Comparison of ENCODE assay signal across 29 cellular contexts in genomic region chr3:172021859-172022258, GRCh38. TPM values are rescaled to one million over a fixed set of nuclear protein-coding genes. Genes with fewer than 3 reads are reported as not detected.
DNase-seq lines count a peak whose midpoint lies in the region; ATAC-seq, FAIRE-seq and TF ChIP-seq lines count a peak whose summit lies in the region.
"Had no signal": no experiment of that assay in that cellular context is flagged by ENCODE, and none has a peak within 500 bp of the region (broad histone marks: within the 10 kb centered on the region; RNA-seq: fewer than 3 reads in every experiment).

No MANE protein-coding gene starts in this region.

- no peak overlapping the region for H3K4me3 ChIP-seq in K562
- H3K4me3 ChIP-seq: A549; BLaER1; BLaER1 treated with 17β-estradiol and CSF1 and Interleukin-3, amounts not matched to agents 10 nM and 100 nM had no signal

- peak overlapping the region; percentile 12; the same call in 1 of the 2 replicates for H2AFZ ChIP-seq in K562 (ENCODE audit: low read depth, low read length)

- H3K27me3 ChIP-seq in K562 (ENCODE audit: control insufficient read depth in 2 of 2, insufficient read depth in 2 of 2, low read length in 2 of 2): no peaks in the 10 kb centered on the region
- H3K27me3 ChIP-seq: BE2C; BLaER1; BLaER1 treated with 17β-estradiol and CSF1 and Interleukin-3, amounts not matched to agents 10 nM and 100 nM had no signal

- no peaks in the 10 kb centered on the region for H3K9me3 ChIP-seq in K562 (replicated peaks; ENCODE audit: control insufficient read depth, insufficient read depth, low read depth, low read length)
- H3K9me3 ChIP-seq: A549, BE2C, BLaER1, Caco-2 had no signal

- TF ChIP-seq CTCF in K562 (IDR thresholded peaks at IDR 0.05 in 2 of 3, conservative IDR thresholded peaks at IDR 0.05 in 1 of 3; ENCODE audit: insufficient read depth in 2 of 3, low read depth in 1 of 3, low read length in 3 of 3): no peak

- no peaks in the 10 kb centered on the region for H4K20me1 ChIP-seq in K562 (replicated peaks; ENCODE audit: control insufficient read depth, insufficient read depth, low read length)
- H4K20me1 ChIP-seq: BLaER1; BLaER1 treated with 17β-estradiol and CSF1 and Interleukin-3, amounts not matched to agents 10 nM and 100 nM had no signal

- no peak for TF ChIP-seq EP300 in K562 (IDR thresholded peaks at IDR 0.05; ENCODE audit: low read length)

- no peak for TF ChIP-seq POLR2A in K562 (conservative IDR thresholded peaks at IDR 0.05)

- H3K36me3 ChIP-seq in K562 (ENCODE audit: control insufficient read depth, insufficient read depth, low read length): no peaks in the 10 kb centered on the region
- H3K36me3 ChIP-seq: BE2C; BLaER1; BLaER1 treated with 17β-estradiol and CSF1 and Interleukin-3, amounts not matched to agents 10 nM and 100 nM had no signal

- no peak overlapping the region for H3K4me2 ChIP-seq in K562 (ENCODE audit: insufficient read depth, low read length)
- H3K4me2 ChIP-seq: A549; BLaER1; BLaER1 treated with 17β-estradiol and CSF1 and Interleukin-3, amounts not matched to agents 10 nM and 100 nM had no signal

- no peak overlapping the region for H3K9ac ChIP-seq in K562 (ENCODE audit: insufficient read depth in 1 of 2, low read depth in 2 of 2, low read length in 2 of 2)
- H3K9ac ChIP-seq: BLaER1; BLaER1 treated with 17β-estradiol and CSF1 and Interleukin-3, amounts not matched to agents 10 nM and 100 nM had no signal

- intact Hi-C loops in K562 (cut with micrococcal nuclease): no loop called here

- no peak for TF ChIP-seq RAD21 in K562 (CRISPR knock-in tag; conservative IDR thresholded peaks at IDR 0.05 in 1 of 2, IDR thresholded peaks at IDR 0.05 in 1 of 2)

- no peaks in the 10 kb centered on the region for H3K9me1 ChIP-seq in K562 (ENCODE audit: control insufficient read depth, insufficient read depth, low read length)

- CTCF ChIA-PET in K562 (lab: Yijun Ruan, JAX; ENCODE audit: low intra/inter-chr PET ratio): interaction anchor here (0.6 kb wide), 1 partner anchor 22 kb away, joined by 8 read pairs; no protein-coding TSS in a partner anchor

- no peak for DNase-seq in K562 (ENCODE audit: extremely low read depth in 1 of 4, low spot score in 3 of 4)
- DNase-seq: 8988T; ACHN; AML-193; BE2C; C1 segment of cervical spinal cord; Caco-2; Calu3; CD4-positive, alpha-beta memory T cell; CD4-positive, alpha-beta T cell; CD4-positive, CD25-positive, alpha-beta regulatory T cell; CD8-positive, alpha-beta memory T cell; CD8-positive, alpha-beta T cell; COR-L47; DMS 273 treated with DMSO at 0.1 percent for 48 hours; DMS153; DMS53; DMS79; DMS79 treated with DMSO at 0.1 percent for 48 hours; DND-41; EL had no signal

- in situ Hi-C loops in K562 (cut with MboI): no loop called here

- BruUV-seq in K562 (replicated peaks; lab: Mats Ljungman, UMichigan): no TSS peak

- ATAC-seq in K562 (peak; percentile 78), HG02763 (IDR thresholded peaks at IDR 0.05; ENCODE audit: unreplicated experiment) (no peak)
- ATAC-seq: A549; CD8-positive, alpha-beta T cell had no signal

- WGBS in K562 (ENCODE audit: insufficient coverage, low coverage, missing lambda C conversion rate): 47% methylated on average over 4 of the region's 4 CpGs

- POLR2A ChIA-PET in K562 (lab: Yijun Ruan, JAX): interaction anchor here (1.1 to 2.3 kb wide), 3 partner anchors 14 to 17 kb away, joined by 4 to 7 read pairs (median 4); partner anchors contain the start of gene FNDC3B

- FAIRE-seq in K562 (lab: Jason Lieb, UNC): no peak
- FAIRE-seq: A204.1, A549, D721Med had no signal

- H3K27ac ChIP-seq in K562 (ENCODE audit: extremely low read depth, low read depth, low read length): no peak overlapping the region
- H3K27ac ChIP-seq: 22Rv1; A549; BLaER1; BLaER1 treated with 17β-estradiol and CSF1 and Interleukin-3, amounts not matched to agents 10 nM and 100 nM; C4-2B had no signal

- H3K79me2 ChIP-seq in K562 (ENCODE audit: control insufficient read depth, insufficient read depth, low read length): no peaks in the 10 kb centered on the region

- no peaks in the 10 kb centered on the region for H3K4me1 ChIP-seq in K562 (replicated peaks in 1 of 2; ENCODE audit: control insufficient read depth in 2 of 2, insufficient read depth in 2 of 2, low read length in 2 of 2)
- H3K4me1 ChIP-seq: A549; BE2C; BLaER1; BLaER1 treated with 17β-estradiol and CSF1 and Interleukin-3, amounts not matched to agents 10 nM and 100 nM; Caco-2 had no signal

TF ChIP-seq in K562, 482 proteins besides CTCF, POLR2A, EP300 and RAD21:
- TF ChIP-seq PBX2 (CRISPR knock-in tag; IDR thresholded peaks at IDR 0.05; ENCODE audit: low read depth) (no peak), PBX2 (tag; conservative IDR thresholded peaks at IDR 0.05; ENCODE audit: low read depth) (0 out of 2 replicates have a peak, but pooled peaks have one; percentile 16), MEIS2 (IDR thresholded peaks at IDR 0.05; ENCODE audit: partially characterized antibody) (peak; percentile 41), L3MBTL2 (IDR thresholded peaks at IDR 0.05) (peak; percentile 64), NRF1 (conservative IDR thresholded peaks at IDR 0.05 in 1 of 2, IDR thresholded peaks at IDR 0.05 in 1 of 2) (no peak), PKNOX1 (IDR thresholded peaks at IDR 0.05) (peak; percentile 90), SNIP1 (IDR thresholded peaks at IDR 0.05; ENCODE audit: low read depth) (no peak)

RNA-seq across cellular contexts. Expression of gene FNDC3B, which starts 17.5 kb away (rescaled TPM):
- total RNA-seq in K562 (2011; cell fraction: chromatin; rRNA removed; ENCODE audit: low replicate concordance): 142 and 253 TPM in 2 replicates
- 37.0 and 58.0 TPM in 2 replicates for total RNA-seq in K562 (2011; cell fraction: nucleolus; rRNA removed)
- total RNA-seq in K562 (2011; cell fraction: nucleoplasm; rRNA removed): 132 and 200 TPM in 2 replicates
- 19.1 and 20.2 TPM in 2 replicates for total RNA-seq in K562 (2014; rRNA removed)
- total RNA-seq in K562 (2014; rRNA removed; fragmentation: Illumina TruSeq; extraction: Trizol): 23.8 and 29.5 TPM in 2 replicates
- total RNA-seq in K562 (2015; rRNA removed; fragmentation: Illumina TruSeq; extraction: Trizol): 25.6 and 26.1 TPM in 2 replicates
- total RNA-seq in K562 (2021): 29.5 and 35.8 TPM in 2 replicates
- polyA plus RNA-seq in K562 (2011; rRNA removed): 10.9 and 12.1 TPM in 2 replicates
- 7.1 and 12.2 TPM in 2 replicates for polyA plus RNA-seq in K562 (2011; cell fraction: cytosol; rRNA removed)
- 46.5 and 50.1 TPM in 2 replicates for polyA plus RNA-seq in K562 (2011; cell fraction: nucleus; rRNA removed)
- 14.7 and 30.8 TPM in 2 replicates for polyA plus RNA-seq in K562 (2012)
- polyA plus RNA-seq in K562 (2014; fragmentation: Illumina TruSeq; extraction: Trizol): 14.0 and 16.2 TPM in 2 replicates
- 10 to 100 TPM in 1 of 2 experiments, 1 to 10 TPM in 1; 7.0 to 10.5 TPM for polyA plus RNA-seq in K562 (2014; fragmentation: Nextera tagmentation; extraction: Ambion mirVana)
- 9.2 and 9.8 TPM in 2 replicates for polyA plus RNA-seq in K562 (2014; rRNA removed)
- 46.1 and 71.6 TPM in 2 replicates for polyA minus RNA-seq in K562 (2011; rRNA and poly(A)+ RNA removed)
- polyA minus RNA-seq in K562 (2011; cell fraction: cytosol; rRNA and poly(A)+ RNA removed): 11.2 and 13.2 TPM in 2 replicates
- polyA minus RNA-seq in K562 (2011; cell fraction: nucleus; rRNA and poly(A)+ RNA removed): 59.6 and 111 TPM in 2 replicates
